In genomic region chr10:51620131-51620530, GRCh38 we compare ENCODE assay signal across 26 cellular contexts.
A peak's percentile ranks its signal among the peaks of the same experiment; 100 is the strongest.
DNase-seq lines count a peak whose midpoint lies in the region; ATAC-seq and TF ChIP-seq lines count a peak whose summit lies in the region.
"Had no signal": no experiment of that assay in that cellular context is flagged by ENCODE, and none has a peak within 500 bp of the region (broad histone marks: within the 10 kb centered on the region; RNA-seq: fewer than 3 reads in every experiment).

No MANE protein-coding gene starts in this region.

- H3K4me2 ChIP-seq in OCI-LY3 (ENCODE audit: low read length), result peak overlapping the region; percentile 51

- H3K27ac ChIP-seq in OCI-LY3 (ENCODE audit: low read length), result peak overlapping the region; percentile 60
- H3K27ac ChIP-seq: brain microvascular endothelial cell, prostate gland, RWPE1, suprapubic skin, VCaP had no signal

- no peak overlapping the region for H3K4me3 ChIP-seq in OCI-LY3 (ENCODE audit: low read length)
- H3K4me3 ChIP-seq: prostate gland, suprapubic skin had no signal

- H3K36me3 Mint-ChIP-seq in activated T-cell treated with anti-CD3 and anti-CD28 coated beads, Interleukin-2, amount 50 U/mL, for 24 hours (ENCODE audit: low read depth), result no peaks in the 10 kb centered on the region
- H3K36me3 Mint-ChIP-seq: activated naive CD8-positive, alpha-beta T cell treated with anti-CD3 and anti-CD28 coated beads, Interleukin-2, amount 10 ng/mL, durations not matched to agents 7 days and 5 days had no signal

- no peak overlapping the region for H3K9ac ChIP-seq in OCI-LY3 (ENCODE audit: low read length)

- peaks cover 19% of the 10 kb centered on the region for H3K4me1 ChIP-seq in OCI-LY3 (ENCODE audit: low read length)
- H3K4me1 ChIP-seq: prostate gland, suprapubic skin had no signal

- H3K4me3 Mint-ChIP-seq in activated T-cell treated with anti-CD3 and anti-CD28 coated beads, Interleukin-2, amount 50 U/mL, for 24 hours, result no peak overlapping the region
- H3K4me3 Mint-ChIP-seq: activated CD8-positive, alpha-beta T cell treated with anti-CD3 and anti-CD28 coated beads, Interleukin-2, amount 10 ng/mL, durations not matched to agents 7 days and 5 days; activated naive CD8-positive, alpha-beta T cell treated with anti-CD3 and anti-CD28 coated beads, Interleukin-2, amount 10 ng/mL, durations not matched to agents 7 days and 5 days; activated T-helper 1 cell treated with anti-CD3 and anti-CD28 coated beads, Interleukin-12 subunit alpha, Interleukin-12 subunit beta, Interleukin-2, Interleukin-4 antibody, amounts not matched to agents 30 ng/mL and 10 ng/mL and 1 ng/mL, durations not matched to agents 14 hours and 24 hours and 36 hours; H9 had no signal

- H3K27ac Mint-ChIP-seq in activated T-cell treated with anti-CD3 and anti-CD28 coated beads, Interleukin-2, amount 50 U/mL, for 24 hours, result no peak overlapping the region
- H3K27ac Mint-ChIP-seq: activated CD8-positive, alpha-beta T cell treated with anti-CD3 and anti-CD28 coated beads, Interleukin-2, amount 10 ng/mL, durations not matched to agents 7 days and 5 days; activated naive CD8-positive, alpha-beta T cell treated with anti-CD3 and anti-CD28 coated beads, Interleukin-2, amount 10 ng/mL, durations not matched to agents 7 days and 5 days; activated T-helper 1 cell treated with anti-CD3 and anti-CD28 coated beads, Interleukin-12 subunit alpha, Interleukin-12 subunit beta, Interleukin-2, Interleukin-4 antibody, amounts not matched to agents 30 ng/mL and 10 ng/mL and 1 ng/mL, durations not matched to agents 14 hours and 24 hours and 36 hours had no signal

- no peak overlapping the region for H2AFZ ChIP-seq in OCI-LY3 (ENCODE audit: low read depth, low read length)

- no peaks in the 10 kb centered on the region for H3K27me3 ChIP-seq in OCI-LY3 (ENCODE audit: low read depth, low read length)
- H3K27me3 ChIP-seq: brain microvascular endothelial cell, suprapubic skin had no signal

- TF ChIP-seq CTCF in OCI-LY3 (IDR thresholded peaks at IDR 0.05; ENCODE audit: low read depth, low read length), result no peak

- peaks cover 3% of the 10 kb centered on the region for H3K27me3 Mint-ChIP-seq in activated T-cell treated with anti-CD3 and anti-CD28 coated beads, Interleukin-2, amount 50 U/mL, for 24 hours
- H3K27me3 Mint-ChIP-seq: activated naive CD8-positive, alpha-beta T cell treated with anti-CD3 and anti-CD28 coated beads, Interleukin-2, amount 10 ng/mL, durations not matched to agents 7 days and 5 days had no signal

- no peaks in the 10 kb centered on the region for H3K9me3 Mint-ChIP-seq in activated T-cell treated with anti-CD3 and anti-CD28 coated beads, Interleukin-2, amount 50 U/mL, for 24 hours
- H3K9me3 Mint-ChIP-seq: H9 had no signal

- DNase-seq in activated CD4-positive, alpha-beta T cell treated with anti-CD3 and anti-CD28 coated beads for 1 hour, result no peak
- DNase-seq in activated T-cell treated with anti-CD3 and anti-CD28 coated beads, Interleukin-2, amount 50 U/mL, for 24 hours, result no peak
- no peak for DNase-seq in 8988T
- no peak for DNase-seq in HK-2 (ENCODE audit: unreplicated experiment)
- DNase-seq: activated CD8-positive, alpha-beta T cell treated with anti-CD3 and anti-CD28 coated beads, Interleukin-2, amount 10 ng/mL, durations not matched to agents 7 days and 5 days; activated naive CD8-positive, alpha-beta T cell treated with anti-CD3 and anti-CD28 coated beads, Interleukin-2, amount 10 ng/mL, durations not matched to agents 7 days and 5 days; brain microvascular endothelial cell; cortex of kidney; EL; foreskin fibroblast; H9; NCI-H2227 treated with DMSO at 0.1 percent for 48 hours; NK-92 treated with Interleukin-12 subunit alpha and Interleukin-12 subunit beta, amount 100 ng/mL, for 24 hours; small intestine; stimulated activated CD4-positive, alpha-beta T cell treated with anti-CD3 and anti-CD28 coated beads, Interleukin-4, amount 100 ng/mL, for 24 hours; stimulated activated CD8-positive, alpha-beta memory T cell treated with anti-CD3 and anti-CD28 coated beads, Interleukin-4, amount 100 ng/mL, for 48 hours; SW 1271 had no signal

- no peaks in the 10 kb centered on the region for H4K20me1 ChIP-seq in OCI-LY3 (ENCODE audit: insufficient read depth, low read length)

- no peaks in the 10 kb centered on the region for H3K4me1 Mint-ChIP-seq in activated T-cell treated with anti-CD3 and anti-CD28 coated beads, Interleukin-2, amount 50 U/mL, for 24 hours (ENCODE audit: low read depth)
- H3K4me1 Mint-ChIP-seq: activated naive CD8-positive, alpha-beta T cell treated with anti-CD3 and anti-CD28 coated beads, Interleukin-2, amount 10 ng/mL, durations not matched to agents 7 days and 5 days had no signal

- H3K9me3 ChIP-seq in OCI-LY3 (ENCODE audit: insufficient read depth, low read length), result no peaks in the 10 kb centered on the region
- H3K9me3 ChIP-seq: prostate gland, suprapubic skin had no signal

- no peaks in the 10 kb centered on the region for H3K36me3 ChIP-seq in OCI-LY3 (replicated peaks; ENCODE audit: low read depth, low read length)
- H3K36me3 ChIP-seq: brain microvascular endothelial cell, prostate gland, suprapubic skin had no signal

- no peaks in the 10 kb centered on the region for H3K79me2 ChIP-seq in OCI-LY3 (ENCODE audit: low read length)

- peak; percentile 79 for ATAC-seq in GM18861 (IDR thresholded peaks at IDR 0.05; ENCODE audit: unreplicated experiment)
- peak; percentile 47 for ATAC-seq in GM21529 (IDR thresholded peaks at IDR 0.05; ENCODE audit: unreplicated experiment)
- ATAC-seq in HG03108 (IDR thresholded peaks at IDR 0.05; ENCODE audit: unreplicated experiment), result peak; percentile 50
- ATAC-seq: activated CD8-positive, alpha-beta T cell treated with anti-CD3 and anti-CD28 coated beads, Interleukin-2, amount 10 ng/mL, durations not matched to agents 7 days and 5 days had no signal
